8 cellular contexts compared by ENCODE assay signal in genomic region chr19:54390942-54391577, GRCh38. TPM values are rescaled to one million over a fixed set of nuclear protein-coding genes. Genes with fewer than 3 reads are reported as not detected.
A peak's percentile ranks its signal among the peaks of the same experiment; 100 is the strongest.
DNase-seq lines count a peak whose midpoint lies in the region; ATAC-seq, FAIRE-seq and TF ChIP-seq lines count a peak whose summit lies in the region.

No MANE protein-coding gene starts in this region.

- peaks cover 13% of the 10 kb centered on the region for H3K4me1 ChIP-seq in HepG2 (ENCODE audit: insufficient read depth, low read length)

- H3K9ac ChIP-seq in HepG2 (ENCODE audit: insufficient read depth, low read depth, low read length), result no peak overlapping the region

- H4K20me1 ChIP-seq in HepG2 (ENCODE audit: insufficient read depth, low read length), result no peaks in the 10 kb centered on the region

- intact Hi-C loops in HepG2 (cut with micrococcal nuclease; ENCODE audit: unreplicated experiment), result loop anchor here (1.0 to 5.0 kb wide), 2 partner anchors 39 to 66 kb away; no protein-coding TSS in a partner anchor

- BruUV-seq in HepG2 (replicated peaks; lab: Mats Ljungman, UMichigan), result no TSS peak

- peak; percentile 55 for FAIRE-seq in HepG2 (lab: Jason Lieb, UNC)

- no peak overlapping the region for H3K4me2 ChIP-seq in HepG2 (ENCODE audit: low read depth, low read length)

- no peaks in the 10 kb centered on the region for H3K9me3 Mint-ChIP-seq in WTC11

- no peak for TF ChIP-seq EP300 in HepG2 (IDR thresholded peaks at IDR 0.05; ENCODE audit: low read depth in 2 of 2, low read length in 2 of 2)
- no peak for TF ChIP-seq EP300 in HepG2 (CRISPR knock-in tag; IDR thresholded peaks at IDR 0.05; ENCODE audit: borderline replicate concordance)

- TF ChIP-seq POLR2A in HepG2 (IDR thresholded peaks at IDR 0.05; ENCODE audit: insufficient read depth in 1 of 2, low read depth in 2 of 2, low read length in 2 of 2), result no peak

- no peak overlapping the region for H3K4me3 Mint-ChIP-seq in WTC11

- CTCF ChIA-PET in WTC11 (lab: Charles Lee) (interaction anchor here (0.7 to 4.0 kb wide), 36 partner anchors 9 to 280 kb away, joined by 3 to 66 read pairs (median 5); partner anchors contain the start of genes LAIR1, LENG8, LENG9 and MBOAT7), HepG2 (lab: Yijun Ruan, JAX; ENCODE audit: low intra/inter-chr PET ratio, low total read pairs) (interaction anchor here (1.2 to 2.1 kb wide), 3 partner anchors 48 to 125 kb away, joined by 4 to 13 read pairs (median 6); no protein-coding TSS in a partner anchor)

- TF ChIP-seq CTCF in WTC11 (IDR thresholded peaks at IDR 0.05) (peak; percentile 73), HepG2 (CRISPR knock-in tag; IDR thresholded peaks at IDR 0.05) (peak; percentile 80)

- no peak; the same call in 1 of the 2 replicates for TF ChIP-seq RAD21 in HepG2 (CRISPR knock-in tag; IDR thresholded peaks at IDR 0.05)

- no peak overlapping the region for H2AFZ ChIP-seq in HepG2 (ENCODE audit: low read length)

- no peaks in the 10 kb centered on the region for H3K9me3 ChIP-seq in HepG2 (ENCODE audit: low read length)

- no peaks in the 10 kb centered on the region for H3K79me2 ChIP-seq in HepG2 (ENCODE audit: insufficient read depth, low read length)

- H3K27me3 Mint-ChIP-seq in WTC11 (ENCODE audit: low read depth), result peaks cover 43% of the 10 kb centered on the region

- peaks cover 26% of the 10 kb centered on the region for H3K4me1 Mint-ChIP-seq in WTC11

- ATAC-seq in WTC11, result peak; percentile 67
- ATAC-seq in HepG2, result peak; percentile 67

- 21% methylated on average over 7 of the region's 7 CpGs for WGBS in HepG2 (ENCODE audit: low lambda C conversion rate)

- DNase-seq in NCI-H2029 (lab: John Stamatoyannopoulos, UW), result peak; percentile 19
- no peak for DNase-seq in NCI-H2029 treated with DMSO at 0.1 percent for 48 hours (lab: John Stamatoyannopoulos, UW)
- DNase-seq in NCI-H146 (lab: John Stamatoyannopoulos, UW), result peak; percentile 73
- DNase-seq in WTC11 (ENCODE audit: low spot score), result peak; percentile 77
- peak; percentile 58 for DNase-seq in cerebellar cortex (ENCODE audit: low spot score)
- DNase-seq in HepG2 (ENCODE audit: low spot score), result peak; percentile 70
- peak; percentile 52 for DNase-seq in stimulated activated CD8-positive, alpha-beta memory T cell treated with anti-CD3 and anti-CD28 coated beads, Interleukin-15, amount 100 ng/mL, for 1 hour (ENCODE audit: low read depth)
- no peak for DNase-seq in HPDE6-E6E7 (ENCODE audit: extremely low spot score)

- H3K27ac ChIP-seq in HepG2 (ENCODE audit: extremely low read length, insufficient read depth, low read length), result no peak overlapping the region

- peak overlapping the region; percentile 21; the same call in 1 of the 2 replicates for H3K27ac Mint-ChIP-seq in WTC11

- in situ Hi-C loops in HepG2 (cut with HindIII; ENCODE audit: extremely low pct_ligation_motif_present, low pct_unique_long_range_greater_than_20kb), result no loop called here

- no peaks in the 10 kb centered on the region for H3K36me3 Mint-ChIP-seq in WTC11

- H3K36me3 ChIP-seq in HepG2 (replicated peaks in 1 of 2; ENCODE audit: control insufficient read depth in 1 of 2, insufficient read depth in 2 of 2, low read length in 2 of 2), result no peaks in the 10 kb centered on the region

- peaks cover 0 to 18% of the 10 kb centered on the region in 2 experiments; a peak in 4 of 5 replicates for H3K27me3 ChIP-seq in HepG2 (ENCODE audit: control insufficient read depth in 1 of 2, insufficient read depth in 2 of 2, low read length in 2 of 2)

- no peak overlapping the region for H3K4me3 ChIP-seq in HepG2 (replicated peaks in 1 of 3; ENCODE audit: insufficient read depth in 1 of 3, low read depth in 2 of 3, low read length in 3 of 3)

- POLR2A ChIA-PET in WTC11 (lab: Charles Lee) (interaction anchor here (0.6 kb wide), 2 partner anchors 29 to 226 kb away, joined by 4 to 7 read pairs; no protein-coding TSS in a partner anchor), HepG2 (lab: Yijun Ruan, JAX) (interaction anchor here (1.3 to 1.8 kb wide), 2 partner anchors 26 to 29 kb away, joined by 4 to 6 read pairs; partner anchors contain the start of gene LAIR1)

RNA-seq across cellular contexts. Expression of gene TTYH1, which starts 24.2 kb away (rescaled TPM):
- total RNA-seq in WTC11 (2021) (35.9 to 38.2 TPM (median 37.1 TPM) in 3 replicates), HepG2 (2016; rRNA removed; fragmentation: Illumina TruSeq; extraction: Trizol) (10.6 and 19.9 TPM in 2 replicates)
- total RNA-seq in HepG2 (2016; cell fraction: cytosol; rRNA removed; fragmentation: Illumina TruSeq; extraction: Trizol; ENCODE audit: low read depth), result 24.8 and 26.4 TPM in 2 replicates
- 9.4 and 21.3 TPM in 2 replicates for total RNA-seq in HepG2 (2016; cell fraction: insoluble cytoplasmic fraction; rRNA removed; fragmentation: Illumina TruSeq; extraction: Trizol)
- total RNA-seq in HepG2 (2016; cell fraction: membrane; rRNA removed; fragmentation: Illumina TruSeq; extraction: Trizol), result 27.7 and 30.4 TPM in 2 replicates
- 16.5 and 20.3 TPM in 2 replicates for total RNA-seq in HepG2 (2016; cell fraction: nucleus; rRNA removed; fragmentation: Illumina TruSeq; extraction: Trizol)
- 6.9 and 8.9 TPM in 2 replicates for polyA plus RNA-seq in HepG2 (2011; rRNA removed)
- 7.0 and 10.7 TPM in 2 replicates for polyA plus RNA-seq in HepG2 (2011; cell fraction: cytosol; rRNA removed)
- 13.2 and 17.7 TPM in 2 replicates for polyA plus RNA-seq in HepG2 (2011; cell fraction: nucleus; rRNA removed)
- polyA plus RNA-seq in HepG2 (2012), result 4.1 and 6.2 TPM in 2 replicates
- polyA plus RNA-seq in HepG2 (2016; cell fraction: cytosol; fragmentation: Illumina TruSeq; extraction: Trizol; ENCODE audit: low read depth), result 27.2 and 29.7 TPM in 2 replicates
- polyA plus RNA-seq in HepG2 (2016; cell fraction: insoluble cytoplasmic fraction; fragmentation: Illumina TruSeq; extraction: Trizol; ENCODE audit: low read depth), result 11.5 and 12.2 TPM in 2 replicates
- 29.0 and 29.3 TPM in 2 replicates for polyA plus RNA-seq in HepG2 (2016; cell fraction: membrane; fragmentation: Illumina TruSeq; extraction: Trizol; ENCODE audit: low read depth)
- 34.6 and 38.5 TPM in 2 replicates for polyA plus RNA-seq in HepG2 (2016; cell fraction: nucleus; fragmentation: Illumina TruSeq; extraction: Trizol; ENCODE audit: insufficient read depth, low read depth)
- polyA minus RNA-seq in HepG2 (2011; rRNA and poly(A)+ RNA removed; ENCODE audit: low replicate concordance), result 15.4 TPM in 1 of 2 replicates, not detected in the other
- polyA minus RNA-seq in HepG2 (2011; cell fraction: cytosol; rRNA and poly(A)+ RNA removed), result 6.2 and 9.2 TPM in 2 replicates
- polyA minus RNA-seq in HepG2 (2011; cell fraction: nucleus; rRNA and poly(A)+ RNA removed), result 2.6 and 3.9 TPM in 2 replicates

RNA-seq across cellular contexts. Expression of gene LAIR1, which starts 26.3 kb away (rescaled TPM):
- 0.18 to 0.60 TPM (median 0.37 TPM) in 3 replicates for total RNA-seq in WTC11 (2021)
- 0.70 and 1.2 TPM in 2 replicates for total RNA-seq in HepG2 (2016; rRNA removed; fragmentation: Illumina TruSeq; extraction: Trizol)
- total RNA-seq in HepG2 (2016; cell fraction: cytosol; rRNA removed; fragmentation: Illumina TruSeq; extraction: Trizol; ENCODE audit: low read depth), result 0.26 and 0.51 TPM in 2 replicates
- total RNA-seq in HepG2 (2016; cell fraction: insoluble cytoplasmic fraction; rRNA removed; fragmentation: Illumina TruSeq; extraction: Trizol), result 0.95 and 1.0 TPM in 2 replicates
- total RNA-seq in HepG2 (2016; cell fraction: membrane; rRNA removed; fragmentation: Illumina TruSeq; extraction: Trizol), result 0.79 and 1.1 TPM in 2 replicates
- 1.8 and 3.2 TPM in 2 replicates for total RNA-seq in HepG2 (2016; cell fraction: nucleus; rRNA removed; fragmentation: Illumina TruSeq; extraction: Trizol)
- 0.75 and 1.1 TPM in 2 replicates for polyA plus RNA-seq in HepG2 (2011; rRNA removed)
- 0.64 and 0.74 TPM in 2 replicates for polyA plus RNA-seq in HepG2 (2011; cell fraction: cytosol; rRNA removed)
- polyA plus RNA-seq in HepG2 (2011; cell fraction: nucleus; rRNA removed), result 1.1 and 1.5 TPM in 2 replicates
- polyA plus RNA-seq in HepG2 (2012), result 0.17 TPM in 1 of 2 replicates, not detected in the other
- polyA plus RNA-seq in HepG2 (2016; cell fraction: cytosol; fragmentation: Illumina TruSeq; extraction: Trizol; ENCODE audit: low read depth), result 0.64 and 0.71 TPM in 2 replicates
- 1.0 and 1.2 TPM in 2 replicates for polyA plus RNA-seq in HepG2 (2016; cell fraction: insoluble cytoplasmic fraction; fragmentation: Illumina TruSeq; extraction: Trizol; ENCODE audit: low read depth)
- polyA plus RNA-seq in HepG2 (2016; cell fraction: membrane; fragmentation: Illumina TruSeq; extraction: Trizol; ENCODE audit: low read depth), result 1.2 and 1.6 TPM in 2 replicates
- polyA plus RNA-seq in HepG2 (2016; cell fraction: nucleus; fragmentation: Illumina TruSeq; extraction: Trizol; ENCODE audit: insufficient read depth, low read depth), result 2.8 and 3.2 TPM in 2 replicates
- 0.66 TPM in 1 of 2 replicates, not detected in the other for polyA minus RNA-seq in HepG2 (2011; rRNA and poly(A)+ RNA removed; ENCODE audit: low replicate concordance)
- polyA minus RNA-seq in HepG2 (2011; cell fraction: cytosol; rRNA and poly(A)+ RNA removed), result 0.79 TPM in 1 of 2 replicates, not detected in the other
- 0.90 and 2.0 TPM in 2 replicates for polyA minus RNA-seq in HepG2 (2011; cell fraction: nucleus; rRNA and poly(A)+ RNA removed)

RNA-seq across cellular contexts. Expression of gene LILRA4, which starts 52.1 kb away (rescaled TPM):
- not detected in 3 replicates for total RNA-seq in WTC11 (2021)
- total RNA-seq in HepG2 (2016; rRNA removed; fragmentation: Illumina TruSeq; extraction: Trizol), result not detected in 2 replicates
- total RNA-seq in HepG2 (2016; cell fraction: cytosol; rRNA removed; fragmentation: Illumina TruSeq; extraction: Trizol; ENCODE audit: low read depth), result not detected in 2 replicates
- not detected in 2 replicates for total RNA-seq in HepG2 (2016; cell fraction: insoluble cytoplasmic fraction; rRNA removed; fragmentation: Illumina TruSeq; extraction: Trizol)
- total RNA-seq in HepG2 (2016; cell fraction: membrane; rRNA removed; fragmentation: Illumina TruSeq; extraction: Trizol), result not detected in 2 replicates
- not detected in 2 replicates for total RNA-seq in HepG2 (2016; cell fraction: nucleus; rRNA removed; fragmentation: Illumina TruSeq; extraction: Trizol)
- 0.07 and 0.72 TPM in 2 replicates for polyA plus RNA-seq in HepG2 (2011; rRNA removed)
- 0.48 TPM in 1 of 2 replicates, not detected in the other for polyA plus RNA-seq in HepG2 (2011; cell fraction: cytosol; rRNA removed)
- polyA plus RNA-seq in HepG2 (2011; cell fraction: nucleus; rRNA removed), result 0.09 and 0.10 TPM in 2 replicates
- polyA plus RNA-seq in HepG2 (2012), result not detected in 2 replicates
- not detected in 2 replicates for polyA plus RNA-seq in HepG2 (2016; cell fraction: cytosol; fragmentation: Illumina TruSeq; extraction: Trizol; ENCODE audit: low read depth)
- polyA plus RNA-seq in HepG2 (2016; cell fraction: insoluble cytoplasmic fraction; fragmentation: Illumina TruSeq; extraction: Trizol; ENCODE audit: low read depth), result not detected in 2 replicates
- not detected in 2 replicates for polyA plus RNA-seq in HepG2 (2016; cell fraction: membrane; fragmentation: Illumina TruSeq; extraction: Trizol; ENCODE audit: low read depth)
- polyA plus RNA-seq in HepG2 (2016; cell fraction: nucleus; fragmentation: Illumina TruSeq; extraction: Trizol; ENCODE audit: insufficient read depth, low read depth), result not detected in 2 replicates
- polyA minus RNA-seq in HepG2 (2011; rRNA and poly(A)+ RNA removed; ENCODE audit: low replicate concordance), result 2.2 TPM in 1 of 2 replicates, not detected in the other
- polyA minus RNA-seq in HepG2 (2011; cell fraction: cytosol; rRNA and poly(A)+ RNA removed), result not detected in 2 replicates
- not detected in 2 replicates for polyA minus RNA-seq in HepG2 (2011; cell fraction: nucleus; rRNA and poly(A)+ RNA removed)

RNA-seq across cellular contexts. Expression of gene LENG8, which starts 57.9 kb away (rescaled TPM):
- total RNA-seq in WTC11 (2021), result 175 to 187 TPM (median 187 TPM) in 3 replicates
- total RNA-seq in HepG2 (2016; rRNA removed; fragmentation: Illumina TruSeq; extraction: Trizol), result 5.8 and 14.3 TPM in 2 replicates
- total RNA-seq in HepG2 (2016; cell fraction: cytosol; rRNA removed; fragmentation: Illumina TruSeq; extraction: Trizol; ENCODE audit: low read depth), result 1.1 and 2.1 TPM in 2 replicates
- total RNA-seq in HepG2 (2016; cell fraction: insoluble cytoplasmic fraction; rRNA removed; fragmentation: Illumina TruSeq; extraction: Trizol), result 4.7 and 13.0 TPM in 2 replicates
- 4.0 TPM in 2 replicates for total RNA-seq in HepG2 (2016; cell fraction: membrane; rRNA removed; fragmentation: Illumina TruSeq; extraction: Trizol)
- 28.1 and 29.6 TPM in 2 replicates for total RNA-seq in HepG2 (2016; cell fraction: nucleus; rRNA removed; fragmentation: Illumina TruSeq; extraction: Trizol)
- polyA plus RNA-seq in HepG2 (2011; rRNA removed), result 38.3 and 41.9 TPM in 2 replicates
- 3.2 and 6.8 TPM in 2 replicates for polyA plus RNA-seq in HepG2 (2011; cell fraction: cytosol; rRNA removed)
- polyA plus RNA-seq in HepG2 (2011; cell fraction: nucleus; rRNA removed), result 519 and 637 TPM in 2 replicates
- 46.6 and 63.0 TPM in 2 replicates for polyA plus RNA-seq in HepG2 (2012)
- polyA plus RNA-seq in HepG2 (2016; cell fraction: cytosol; fragmentation: Illumina TruSeq; extraction: Trizol; ENCODE audit: low read depth), result 0.46 and 0.71 TPM in 2 replicates
- polyA plus RNA-seq in HepG2 (2016; cell fraction: insoluble cytoplasmic fraction; fragmentation: Illumina TruSeq; extraction: Trizol; ENCODE audit: low read depth), result 5.1 and 9.7 TPM in 2 replicates
- polyA plus RNA-seq in HepG2 (2016; cell fraction: membrane; fragmentation: Illumina TruSeq; extraction: Trizol; ENCODE audit: low read depth), result 1.5 and 2.8 TPM in 2 replicates
- polyA plus RNA-seq in HepG2 (2016; cell fraction: nucleus; fragmentation: Illumina TruSeq; extraction: Trizol; ENCODE audit: insufficient read depth, low read depth), result 151 and 199 TPM in 2 replicates
- 27.1 and 40.7 TPM in 2 replicates for polyA minus RNA-seq in HepG2 (2011; rRNA and poly(A)+ RNA removed; ENCODE audit: low replicate concordance)
- polyA minus RNA-seq in HepG2 (2011; cell fraction: cytosol; rRNA and poly(A)+ RNA removed), result 10.7 and 13.3 TPM in 2 replicates
- 60.4 and 69.7 TPM in 2 replicates for polyA minus RNA-seq in HepG2 (2011; cell fraction: nucleus; rRNA and poly(A)+ RNA removed)

Comparison
In these comparisons a context has a peak if more than half of its experiments do, and no peak if none do; other contexts are left out.
1. DNase-seq: peak in NCI-H2029 (single experiment), NCI-H146 (single experiment), WTC11 (single experiment), cerebellar cortex (single experiment), HepG2 (single experiment) and stimulated activated CD8-positive, alpha-beta memory T cell treated with anti-CD3 and anti-CD28 coated beads, Interleukin-15, amount 100 ng/mL, for 1 hour (single experiment); none in NCI-H2029 treated with DMSO at 0.1 percent for 48 hours (single experiment) and HPDE6-E6E7 (single experiment).